Comparison of ENCODE assay signal across 1 cellular context in the genomic region with DNA sequence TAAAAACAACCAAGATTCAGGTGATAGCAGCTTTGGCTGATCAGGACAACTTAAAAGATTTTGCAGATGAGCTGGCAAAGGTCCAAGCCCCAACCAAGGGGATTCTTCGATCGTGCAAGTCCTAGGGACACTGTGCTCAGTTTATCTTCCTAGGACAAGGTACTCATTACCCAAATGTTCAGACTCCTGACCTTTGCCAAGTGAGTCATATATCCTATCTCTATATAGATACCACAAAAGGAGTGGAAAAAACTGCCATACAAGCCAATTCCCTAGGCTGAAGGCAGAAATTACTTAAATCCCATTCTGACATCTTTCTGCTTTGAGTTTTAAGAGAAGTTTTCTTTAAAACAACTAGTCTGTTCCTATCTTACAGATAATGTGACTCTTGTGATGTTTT.
A peak's percentile ranks its signal among the peaks of the same experiment; 100 is the strongest.
TF ChIP-seq lines count a peak whose summit lies in the region.

No MANE protein-coding gene starts in this region.

TF ChIP-seq in HepG2, 621 proteins besides CTCF, POLR2A, EP300 and RAD21 (continued from another document and continues in another):
- TF ChIP-seq LCORL (IDR thresholded peaks at IDR 0.05) (no peak), LCORL (CRISPR knock-in tag; IDR thresholded peaks at IDR 0.05) (peak; percentile 72), ZNF562 (CRISPR knock-in tag; IDR thresholded peaks at IDR 0.05; ENCODE audit: borderline replicate concordance) (no peak), NFYB (CRISPR knock-in tag; IDR thresholded peaks at IDR 0.05) (no peak), ZNF138 (CRISPR knock-in tag; IDR thresholded peaks at IDR 0.05; ENCODE audit: low read depth) (no peak), HOXA9 (CRISPR knock-in tag; IDR thresholded peaks at IDR 0.05; ENCODE audit: borderline replicate concordance) (no peak), PHF21A (CRISPR knock-in tag; IDR thresholded peaks at IDR 0.05) (peak; percentile 28; the same call in 1 of the 2 replicates), POGZ (CRISPR knock-in tag; IDR thresholded peaks at IDR 0.05) (peak; percentile 59; the same call in 1 of the 2 replicates), JUNB (CRISPR knock-in tag; IDR thresholded peaks at IDR 0.05; ENCODE audit: borderline replicate concordance) (peak; percentile 79), SPEN (CRISPR knock-in tag; IDR thresholded peaks at IDR 0.05; ENCODE audit: low read depth) (no peak), IKZF4 (CRISPR knock-in tag; IDR thresholded peaks at IDR 0.05; ENCODE audit: borderline replicate concordance, low read depth, not compliant biosample characterization) (no peak), TCF7L2 (IDR thresholded peaks at IDR 0.05; ENCODE audit: low read depth, low read length) (no peak), ZNF30 (CRISPR knock-in tag; IDR thresholded peaks at IDR 0.05) (no peak), SOX6 (IDR thresholded peaks at IDR 0.05) (no peak), SOX6 (CRISPR knock-in tag; IDR thresholded peaks at IDR 0.05) (peak; percentile 62), ZNF777 (CRISPR knock-in tag; IDR thresholded peaks at IDR 0.05) (no peak), ZNF383 (CRISPR knock-in tag; IDR thresholded peaks at IDR 0.05; ENCODE audit: borderline replicate concordance) (no peak), ZNF547 (CRISPR knock-in tag; IDR thresholded peaks at IDR 0.05) (no peak), ZNF775 (CRISPR knock-in tag; IDR thresholded peaks at IDR 0.05; ENCODE audit: borderline replicate concordance) (no peak), SMAD9 (CRISPR knock-in tag; IDR thresholded peaks at IDR 0.05) (no peak), MAFF (IDR thresholded peaks at IDR 0.05; ENCODE audit: low read depth, low read length) (0 out of 2 replicates have a peak, but pooled peaks have one; percentile 26), CCAR2 (optimal IDR thresholded peaks at IDR 0.05; ENCODE audit: low read depth, low read length) (no peak), ZNF468 (CRISPR knock-in tag; IDR thresholded peaks at IDR 0.05) (no peak), AGO2 (optimal IDR thresholded peaks at IDR 0.05; ENCODE audit: low read depth, low read length) (no peak), ZNF232 (CRISPR knock-in tag; IDR thresholded peaks at IDR 0.05; ENCODE audit: borderline replicate concordance) (no peak), FOXO1 (CRISPR knock-in tag; IDR thresholded peaks at IDR 0.05) (peak; percentile 14; the same call in 1 of the 2 replicates), ARID2 (CRISPR knock-in tag; IDR thresholded peaks at IDR 0.05; ENCODE audit: borderline replicate concordance) (no peak), RBFOX2 (IDR thresholded peaks at IDR 0.05; ENCODE audit: low read depth, low read length) (no peak), KLF13 (CRISPR knock-in tag; IDR thresholded peaks at IDR 0.05) (no peak), AKAP8 (CRISPR knock-in tag; IDR thresholded peaks at IDR 0.05) (no peak), HDAC6 (IDR thresholded peaks at IDR 0.05; ENCODE audit: low read depth, low read length) (no peak), MED1 (CRISPR knock-in tag; IDR thresholded peaks at IDR 0.05) (peak; percentile 42; the same call in 1 of the 2 replicates)
- TF ChIP-seq, protein P1, sequence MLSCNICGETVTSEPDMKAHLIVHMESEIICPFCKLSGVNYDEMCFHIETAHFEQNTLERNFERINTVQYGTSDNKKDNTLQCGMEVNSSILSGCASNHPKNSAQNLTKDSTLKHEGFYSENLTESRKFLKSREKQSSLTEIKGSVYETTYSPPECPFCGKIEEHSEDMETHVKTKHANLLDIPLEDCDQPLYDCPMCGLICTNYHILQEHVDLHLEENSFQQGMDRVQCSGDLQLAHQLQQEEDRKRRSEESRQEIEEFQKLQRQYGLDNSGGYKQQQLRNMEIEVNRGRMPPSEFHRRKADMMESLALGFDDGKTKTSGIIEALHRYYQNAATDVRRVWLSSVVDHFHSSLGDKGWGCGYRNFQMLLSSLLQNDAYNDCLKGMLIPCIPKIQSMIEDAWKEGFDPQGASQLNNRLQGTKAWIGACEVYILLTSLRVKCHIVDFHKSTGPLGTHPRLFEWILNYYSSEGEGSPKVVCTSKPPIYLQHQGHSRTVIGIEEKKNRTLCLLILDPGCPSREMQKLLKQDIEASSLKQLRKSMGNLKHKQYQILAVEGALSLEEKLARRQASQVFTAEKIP (CRISPR knock-in tag; IDR thresholded peaks at IDR 0.05; ENCODE audit: borderline replicate concordance) = no peak
- TF ChIP-seq, protein P2, sequence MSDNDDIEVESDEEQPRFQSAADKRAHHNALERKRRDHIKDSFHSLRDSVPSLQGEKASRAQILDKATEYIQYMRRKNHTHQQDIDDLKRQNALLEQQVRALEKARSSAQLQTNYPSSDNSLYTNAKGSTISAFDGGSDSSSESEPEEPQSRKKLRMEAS (IDR thresholded peaks at IDR 0.05) = no peak
- TF ChIP-seq, protein P3, sequence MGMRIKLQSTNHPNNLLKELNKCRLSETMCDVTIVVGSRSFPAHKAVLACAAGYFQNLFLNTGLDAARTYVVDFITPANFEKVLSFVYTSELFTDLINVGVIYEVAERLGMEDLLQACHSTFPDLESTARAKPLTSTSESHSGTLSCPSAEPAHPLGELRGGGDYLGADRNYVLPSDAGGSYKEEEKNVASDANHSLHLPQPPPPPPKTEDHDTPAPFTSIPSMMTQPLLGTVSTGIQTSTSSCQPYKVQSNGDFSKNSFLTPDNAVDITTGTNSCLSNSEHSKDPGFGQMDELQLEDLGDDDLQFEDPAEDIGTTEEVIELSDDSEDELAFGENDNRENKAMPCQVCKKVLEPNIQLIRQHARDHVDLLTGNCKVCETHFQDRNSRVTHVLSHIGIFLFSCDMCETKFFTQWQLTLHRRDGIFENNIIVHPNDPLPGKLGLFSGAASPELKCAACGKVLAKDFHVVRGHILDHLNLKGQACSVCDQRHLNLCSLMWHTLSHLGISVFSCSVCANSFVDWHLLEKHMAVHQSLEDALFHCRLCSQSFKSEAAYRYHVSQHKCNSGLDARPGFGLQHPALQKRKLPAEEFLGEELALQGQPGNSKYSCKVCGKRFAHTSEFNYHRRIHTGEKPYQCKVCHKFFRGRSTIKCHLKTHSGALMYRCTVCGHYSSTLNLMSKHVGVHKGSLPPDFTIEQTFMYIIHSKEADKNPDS (CRISPR knock-in tag; IDR thresholded peaks at IDR 0.05) = no peak
- TF ChIP-seq, protein P4, sequence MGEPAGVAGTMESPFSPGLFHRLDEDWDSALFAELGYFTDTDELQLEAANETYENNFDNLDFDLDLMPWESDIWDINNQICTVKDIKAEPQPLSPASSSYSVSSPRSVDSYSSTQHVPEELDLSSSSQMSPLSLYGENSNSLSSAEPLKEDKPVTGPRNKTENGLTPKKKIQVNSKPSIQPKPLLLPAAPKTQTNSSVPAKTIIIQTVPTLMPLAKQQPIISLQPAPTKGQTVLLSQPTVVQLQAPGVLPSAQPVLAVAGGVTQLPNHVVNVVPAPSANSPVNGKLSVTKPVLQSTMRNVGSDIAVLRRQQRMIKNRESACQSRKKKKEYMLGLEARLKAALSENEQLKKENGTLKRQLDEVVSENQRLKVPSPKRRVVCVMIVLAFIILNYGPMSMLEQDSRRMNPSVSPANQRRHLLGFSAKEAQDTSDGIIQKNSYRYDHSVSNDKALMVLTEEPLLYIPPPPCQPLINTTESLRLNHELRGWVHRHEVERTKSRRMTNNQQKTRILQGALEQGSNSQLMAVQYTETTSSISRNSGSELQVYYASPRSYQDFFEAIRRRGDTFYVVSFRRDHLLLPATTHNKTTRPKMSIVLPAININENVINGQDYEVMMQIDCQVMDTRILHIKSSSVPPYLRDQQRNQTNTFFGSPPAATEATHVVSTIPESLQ (CRISPR knock-in tag; conservative IDR thresholded peaks at IDR 0.05) = no peak
- TF ChIP-seq, protein P5, sequence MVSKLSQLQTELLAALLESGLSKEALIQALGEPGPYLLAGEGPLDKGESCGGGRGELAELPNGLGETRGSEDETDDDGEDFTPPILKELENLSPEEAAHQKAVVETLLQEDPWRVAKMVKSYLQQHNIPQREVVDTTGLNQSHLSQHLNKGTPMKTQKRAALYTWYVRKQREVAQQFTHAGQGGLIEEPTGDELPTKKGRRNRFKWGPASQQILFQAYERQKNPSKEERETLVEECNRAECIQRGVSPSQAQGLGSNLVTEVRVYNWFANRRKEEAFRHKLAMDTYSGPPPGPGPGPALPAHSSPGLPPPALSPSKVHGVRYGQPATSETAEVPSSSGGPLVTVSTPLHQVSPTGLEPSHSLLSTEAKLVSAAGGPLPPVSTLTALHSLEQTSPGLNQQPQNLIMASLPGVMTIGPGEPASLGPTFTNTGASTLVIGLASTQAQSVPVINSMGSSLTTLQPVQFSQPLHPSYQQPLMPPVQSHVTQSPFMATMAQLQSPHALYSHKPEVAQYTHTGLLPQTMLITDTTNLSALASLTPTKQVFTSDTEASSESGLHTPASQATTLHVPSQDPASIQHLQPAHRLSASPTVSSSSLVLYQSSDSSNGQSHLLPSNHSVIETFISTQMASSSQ (IDR thresholded peaks at IDR 0.05; ENCODE audit: low read depth) = peak; percentile 72
- TF ChIP-seq, protein P5 (CRISPR knock-in tag; IDR thresholded peaks at IDR 0.05; ENCODE audit: borderline replicate concordance) = no peak
- TF ChIP-seq, protein P6, sequence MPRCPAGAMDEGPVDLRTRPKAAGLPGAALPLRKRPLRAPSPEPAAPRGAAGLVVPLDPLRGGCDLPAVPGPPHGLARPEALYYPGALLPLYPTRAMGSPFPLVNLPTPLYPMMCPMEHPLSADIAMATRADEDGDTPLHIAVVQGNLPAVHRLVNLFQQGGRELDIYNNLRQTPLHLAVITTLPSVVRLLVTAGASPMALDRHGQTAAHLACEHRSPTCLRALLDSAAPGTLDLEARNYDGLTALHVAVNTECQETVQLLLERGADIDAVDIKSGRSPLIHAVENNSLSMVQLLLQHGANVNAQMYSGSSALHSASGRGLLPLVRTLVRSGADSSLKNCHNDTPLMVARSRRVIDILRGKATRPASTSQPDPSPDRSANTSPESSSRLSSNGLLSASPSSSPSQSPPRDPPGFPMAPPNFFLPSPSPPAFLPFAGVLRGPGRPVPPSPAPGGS (CRISPR knock-in tag; IDR thresholded peaks at IDR 0.05) = no peak
- TF ChIP-seq, protein P7, sequence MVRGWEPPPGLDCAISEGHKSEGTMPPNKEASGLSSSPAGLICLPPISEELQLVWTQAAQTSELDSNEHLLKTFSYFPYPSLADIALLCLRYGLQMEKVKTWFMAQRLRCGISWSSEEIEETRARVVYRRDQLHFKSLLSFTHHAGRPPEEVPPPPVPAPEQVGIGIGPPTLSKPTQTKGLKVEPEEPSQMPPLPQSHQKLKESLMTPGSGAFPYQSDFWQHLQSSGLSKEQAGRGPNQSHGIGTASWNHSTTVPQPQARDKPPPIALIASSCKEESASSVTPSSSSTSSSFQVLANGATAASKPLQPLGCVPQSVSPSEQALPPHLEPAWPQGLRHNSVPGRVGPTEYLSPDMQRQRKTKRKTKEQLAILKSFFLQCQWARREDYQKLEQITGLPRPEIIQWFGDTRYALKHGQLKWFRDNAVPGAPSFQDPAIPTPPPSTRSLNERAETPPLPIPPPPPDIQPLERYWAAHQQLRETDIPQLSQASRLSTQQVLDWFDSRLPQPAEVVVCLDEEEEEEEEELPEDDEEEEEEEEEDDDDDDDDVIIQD (CRISPR knock-in tag; IDR thresholded peaks at IDR 0.05; ENCODE audit: low read depth) = peak; percentile 82; the same call in 1 of the 2 replicates
- TF ChIP-seq, protein P8, sequence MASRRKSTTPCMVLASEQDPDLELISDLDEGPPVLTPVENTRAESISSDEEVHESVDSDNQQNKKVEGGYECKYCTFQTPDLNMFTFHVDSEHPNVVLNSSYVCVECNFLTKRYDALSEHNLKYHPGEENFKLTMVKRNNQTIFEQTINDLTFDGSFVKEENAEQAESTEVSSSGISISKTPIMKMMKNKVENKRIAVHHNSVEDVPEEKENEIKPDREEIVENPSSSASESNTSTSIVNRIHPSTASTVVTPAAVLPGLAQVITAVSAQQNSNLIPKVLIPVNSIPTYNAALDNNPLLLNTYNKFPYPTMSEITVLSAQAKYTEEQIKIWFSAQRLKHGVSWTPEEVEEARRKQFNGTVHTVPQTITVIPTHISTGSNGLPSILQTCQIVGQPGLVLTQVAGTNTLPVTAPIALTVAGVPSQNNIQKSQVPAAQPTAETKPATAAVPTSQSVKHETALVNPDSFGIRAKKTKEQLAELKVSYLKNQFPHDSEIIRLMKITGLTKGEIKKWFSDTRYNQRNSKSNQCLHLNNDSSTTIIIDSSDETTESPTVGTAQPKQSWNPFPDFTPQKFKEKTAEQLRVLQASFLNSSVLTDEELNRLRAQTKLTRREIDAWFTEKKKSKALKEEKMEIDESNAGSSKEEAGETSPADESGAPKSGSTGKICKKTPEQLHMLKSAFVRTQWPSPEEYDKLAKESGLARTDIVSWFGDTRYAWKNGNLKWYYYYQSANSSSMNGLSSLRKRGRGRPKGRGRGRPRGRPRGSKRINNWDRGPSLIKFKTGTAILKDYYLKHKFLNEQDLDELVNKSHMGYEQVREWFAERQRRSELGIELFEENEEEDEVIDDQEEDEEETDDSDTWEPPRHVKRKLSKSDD (CRISPR knock-in tag; IDR thresholded peaks at IDR 0.05; ENCODE audit: low read depth) = no peak
- TF ChIP-seq, protein P9, sequence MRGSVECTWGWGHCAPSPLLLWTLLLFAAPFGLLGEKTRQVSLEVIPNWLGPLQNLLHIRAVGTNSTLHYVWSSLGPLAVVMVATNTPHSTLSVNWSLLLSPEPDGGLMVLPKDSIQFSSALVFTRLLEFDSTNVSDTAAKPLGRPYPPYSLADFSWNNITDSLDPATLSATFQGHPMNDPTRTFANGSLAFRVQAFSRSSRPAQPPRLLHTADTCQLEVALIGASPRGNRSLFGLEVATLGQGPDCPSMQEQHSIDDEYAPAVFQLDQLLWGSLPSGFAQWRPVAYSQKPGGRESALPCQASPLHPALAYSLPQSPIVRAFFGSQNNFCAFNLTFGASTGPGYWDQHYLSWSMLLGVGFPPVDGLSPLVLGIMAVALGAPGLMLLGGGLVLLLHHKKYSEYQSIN (CRISPR knock-in tag; IDR thresholded peaks at IDR 0.05; ENCODE audit: borderline replicate concordance) = no peak
- TF ChIP-seq, protein P10, sequence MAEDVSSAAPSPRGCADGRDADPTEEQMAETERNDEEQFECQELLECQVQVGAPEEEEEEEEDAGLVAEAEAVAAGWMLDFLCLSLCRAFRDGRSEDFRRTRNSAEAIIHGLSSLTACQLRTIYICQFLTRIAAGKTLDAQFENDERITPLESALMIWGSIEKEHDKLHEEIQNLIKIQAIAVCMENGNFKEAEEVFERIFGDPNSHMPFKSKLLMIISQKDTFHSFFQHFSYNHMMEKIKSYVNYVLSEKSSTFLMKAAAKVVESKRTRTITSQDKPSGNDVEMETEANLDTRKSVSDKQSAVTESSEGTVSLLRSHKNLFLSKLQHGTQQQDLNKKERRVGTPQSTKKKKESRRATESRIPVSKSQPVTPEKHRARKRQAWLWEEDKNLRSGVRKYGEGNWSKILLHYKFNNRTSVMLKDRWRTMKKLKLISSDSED (CRISPR knock-in tag; IDR thresholded peaks at IDR 0.05) = no peak
- TF ChIP-seq, protein P11, sequence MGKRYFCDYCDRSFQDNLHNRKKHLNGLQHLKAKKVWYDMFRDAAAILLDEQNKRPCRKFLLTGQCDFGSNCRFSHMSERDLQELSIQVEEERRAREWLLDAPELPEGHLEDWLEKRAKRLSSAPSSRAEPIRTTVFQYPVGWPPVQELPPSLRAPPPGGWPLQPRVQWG (CRISPR knock-in tag; IDR thresholded peaks at IDR 0.05; ENCODE audit: borderline replicate concordance, low read depth) = no peak
